18 cellular contexts compared by ENCODE assay signal in genomic region chr9:22838266-22838665, GRCh38.
DNase-seq lines count a peak whose midpoint lies in the region; ATAC-seq and TF ChIP-seq lines count a peak whose summit lies in the region.
"Had no signal": no experiment of that assay in that cellular context is flagged by ENCODE, and none has a peak within 500 bp of the region (broad histone marks: within the 10 kb centered on the region; RNA-seq: fewer than 3 reads in every experiment).

No MANE protein-coding gene starts in this region.

- H3K36me3 Mint-ChIP-seq in WTC11 = peaks cover 4% of the 10 kb centered on the region; the same call in 1 of the 2 replicates

- H3K36me3 ChIP-seq in transverse colon = no peaks in the 10 kb centered on the region

- H3K4me1 ChIP-seq in transverse colon = peaks cover 0 to 8% (median 0%) of the 10 kb centered on the region in 4 donors
- H3K4me1 ChIP-seq: A549 had no signal

- no peak overlapping the region for H3K4me3 ChIP-seq in transverse colon
- H3K4me3 ChIP-seq: A549, GM12878 had no signal

- no peak for TF ChIP-seq EP300 in transverse colon (IDR thresholded peaks at IDR 0.05; ENCODE audit: low read depth)

- no peak for TF ChIP-seq CTCF in WTC11 (IDR thresholded peaks at IDR 0.05)
- TF ChIP-seq CTCF in transverse colon (IDR thresholded peaks at IDR 0.05) = no peak

- H3K27ac ChIP-seq in transverse colon = peak overlapping the region in 1 of 4 donors; percentile 31
- H3K27ac ChIP-seq: 22Rv1, A549, C4-2B had no signal

- H3K27me3 ChIP-seq in transverse colon = no peaks in the 10 kb centered on the region

- CTCF ChIA-PET in WTC11 (lab: Charles Lee) = no interaction called here

- no peaks in the 10 kb centered on the region for H3K9me3 ChIP-seq in transverse colon
- H3K9me3 ChIP-seq: A549 had no signal

- TF ChIP-seq POLR2A in transverse colon (IDR thresholded peaks at IDR 0.05) = no peak

- intact Hi-C loops in transverse colon (cut with DNase I; ENCODE audit: low total_unique reads) = no loop called here

- 0 out of 2 replicates have a peak, but pooled peaks cover 4% of the 10 kb centered on the region for H3K4me1 Mint-ChIP-seq in WTC11

- no peak for ATAC-seq in WTC11
- ATAC-seq: A549, GM12878, HCT116 had no signal

- H3K9me3 Mint-ChIP-seq in WTC11 = peaks cover 33% of the 10 kb centered on the region
- H3K9me3 Mint-ChIP-seq: HFFc6 had no signal

- peak; percentile 27 for DNase-seq in NCI-H146 (lab: John Stamatoyannopoulos, UW)
- DNase-seq in NCI-H146 treated with DMSO at 0.1 percent for 48 hours (lab: John Stamatoyannopoulos, UW; ENCODE audit: unreplicated experiment) = no peak
- peak; percentile 98 for DNase-seq in NCI-H748 (lab: John Stamatoyannopoulos, UW; ENCODE audit: unreplicated experiment)
- no peak for DNase-seq in WTC11 (ENCODE audit: low spot score)
- DNase-seq in transverse colon = peak; percentile 10
- DNase-seq in activated CD4-positive, alpha-beta T cell treated with anti-CD3 and anti-CD28 coated beads, Interleukin-2, amount 50 U/mL, for 4 hours = no peak
- no peak for DNase-seq in islet precursor cell
- DNase-seq: AML-193; CD4-positive, alpha-beta T cell; DMS79 treated with DMSO at 0.1 percent for 48 hours; GOT3; H7; HFFc6 had no signal

- no peaks in the 10 kb centered on the region for H3K27me3 Mint-ChIP-seq in WTC11 (ENCODE audit: low read depth)
- H3K27me3 Mint-ChIP-seq: CD4-positive, alpha-beta T cell had no signal

- H3K4me3 Mint-ChIP-seq in WTC11 = no peak overlapping the region
- H3K4me3 Mint-ChIP-seq: CD4-positive, alpha-beta T cell; HFFc6 had no signal

- in situ Hi-C loops in transverse colon (cut with MboI; ENCODE audit: low pct_ligation_motif_present in 1 of 4, low pct_unique_long_range_greater_than_20kb in 1 of 4, low sequenced_read_pairs in 3 of 4) = loop anchor here in 1 of 4 donors (10.0 kb wide), 1 partner anchor 63 kb away; no protein-coding TSS in a partner anchor

- 22 to 24% methylated on average over 2 to 3 of the region's 3 CpGs for WGBS in transverse colon (ENCODE audit: low coverage in 1 of 2), 2 donors

- H3K27ac Mint-ChIP-seq in WTC11 = no peak overlapping the region
- H3K27ac Mint-ChIP-seq: CD4-positive, alpha-beta T cell; HFFc6 had no signal

- POLR2A ChIA-PET in WTC11 (lab: Charles Lee) = no interaction called here

TF ChIP-seq in WTC11, 78 proteins besides CTCF, POLR2A, EP300 and RAD21:
- no peak for TF ChIP-seq SMAD3 (CRISPR knock-in tag; IDR thresholded peaks at IDR 0.05; ENCODE audit: borderline replicate concordance)
- no peak for TF ChIP-seq ATF1 (CRISPR knock-in tag; IDR thresholded peaks at IDR 0.05)
- TF ChIP-seq, protein P1, sequence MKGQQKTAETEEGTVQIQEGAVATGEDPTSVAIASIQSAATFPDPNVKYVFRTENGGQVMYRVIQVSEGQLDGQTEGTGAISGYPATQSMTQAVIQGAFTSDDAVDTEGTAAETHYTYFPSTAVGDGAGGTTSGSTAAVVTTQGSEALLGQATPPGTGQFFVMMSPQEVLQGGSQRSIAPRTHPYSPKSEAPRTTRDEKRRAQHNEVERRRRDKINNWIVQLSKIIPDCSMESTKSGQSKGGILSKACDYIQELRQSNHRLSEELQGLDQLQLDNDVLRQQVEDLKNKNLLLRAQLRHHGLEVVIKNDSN (CRISPR knock-in tag; IDR thresholded peaks at IDR 0.05) = no peak
- TF ChIP-seq ZNF263 (CRISPR knock-in tag; IDR thresholded peaks at IDR 0.05; ENCODE audit: low read depth) = no peak
- peak; percentile 68 for TF ChIP-seq ZNF317 (CRISPR knock-in tag; IDR thresholded peaks at IDR 0.05; ENCODE audit: borderline replicate concordance, low read depth)
- TF ChIP-seq CREB1 (CRISPR knock-in tag; IDR thresholded peaks at IDR 0.05) = no peak
- no peak for TF ChIP-seq STAT6 (CRISPR knock-in tag; conservative IDR thresholded peaks at IDR 0.05; ENCODE audit: low read depth)

Comparison
In these comparisons a context has a peak if more than half of its experiments do, and no peak if none do; other contexts are left out.
1. DNase-seq: peak in NCI-H146 (single experiment), NCI-H748 (single experiment) and transverse colon (single experiment); none in NCI-H146 treated with DMSO at 0.1 percent for 48 hours (single experiment), WTC11 (single experiment), activated CD4-positive, alpha-beta T cell treated with anti-CD3 and anti-CD28 coated beads, Interleukin-2, amount 50 U/mL, for 4 hours (0 of 2) and islet precursor cell (single experiment).